ENCODE assay signal across 15 cellular contexts in the genomic region with DNA sequence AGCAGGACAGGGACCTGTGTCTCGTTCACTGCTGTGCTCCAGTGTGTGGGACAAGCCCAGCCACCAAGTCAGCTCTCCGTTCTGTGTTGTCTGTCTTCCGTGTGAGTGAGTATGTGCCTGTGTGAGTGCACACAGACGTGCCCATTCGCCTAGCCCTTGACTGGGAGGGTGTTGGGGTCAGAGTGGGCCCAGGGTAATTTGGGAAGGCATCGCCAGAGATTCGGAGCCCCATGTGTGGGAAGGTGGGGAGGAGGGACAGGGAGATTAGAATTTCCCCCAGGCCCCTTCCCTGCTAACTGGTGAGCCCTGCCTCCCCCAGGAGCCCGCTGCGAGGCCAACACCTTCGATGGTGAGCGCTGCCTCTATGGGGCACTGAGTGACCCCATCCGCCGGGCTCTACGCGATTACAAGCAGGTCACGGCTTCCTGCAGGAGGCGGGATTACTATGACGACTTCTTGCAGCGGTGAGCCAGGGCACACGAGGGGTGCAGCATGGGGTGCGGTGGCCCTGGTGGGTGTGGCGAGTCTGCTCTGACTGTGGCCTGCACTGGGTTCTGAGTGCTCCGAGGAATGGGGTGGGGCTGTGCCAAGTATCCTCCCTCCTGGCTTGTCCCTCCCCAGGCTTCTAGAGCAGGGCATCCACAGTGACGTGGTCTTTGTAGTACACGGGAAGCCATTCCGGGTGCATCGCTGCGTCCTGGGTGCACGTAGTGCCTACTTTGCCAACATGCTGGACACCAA. TPM values are rescaled to one million over a fixed set of nuclear protein-coding genes. Genes with fewer than 3 reads are reported as not detected.
DNase-seq lines count a peak whose midpoint lies in the region; ATAC-seq and TF ChIP-seq lines count a peak whose summit lies in the region.
"Had no signal": no experiment of that assay in that cellular context is flagged by ENCODE, and none has a peak within 500 bp of the region (broad histone marks: within the 10 kb centered on the region; RNA-seq: fewer than 3 reads in every experiment).

No MANE protein-coding gene starts in this region.

- H3K27ac ChIP-seq in tibial artery: peak overlapping the region in 1 of 2 donors; percentile 12

- H3K4me3 Mint-ChIP-seq in activated naive CD4-positive, alpha-beta T cell treated with anti-CD3 and anti-CD28 coated beads, Interleukin-2, amount 50 U/mL, for 24 hours: peak overlapping the region; percentile 2
- no peak overlapping the region for H3K4me3 Mint-ChIP-seq in activated T-helper 17 cell treated with anti-CD3 and anti-CD28 coated beads, Interleukin-2, amount 50 U/mL, for 72 hours

- peaks cover 12 to 43% (median 33%) of the 10 kb centered on the region in 4 donors for H3K4me1 ChIP-seq in tibial artery

- H3K27me3 ChIP-seq in tibial artery: no peaks in the 10 kb centered on the region

- intact Hi-C loops in tibial artery (cut with DNase I; ENCODE audit: low total_unique reads): no loop called here

- no peak for TF ChIP-seq CTCF in tibial artery (IDR thresholded peaks at IDR 0.05)

- H3K36me3 ChIP-seq in tibial artery: peaks cover 36 to 62% (median 45%) of the 10 kb centered on the region in 3 donors

- no peaks in the 10 kb centered on the region for H3K9me3 Mint-ChIP-seq in activated naive CD4-positive, alpha-beta T cell treated with anti-CD3 and anti-CD28 coated beads, Interleukin-2, amount 50 U/mL, for 24 hours
- H3K9me3 Mint-ChIP-seq in activated T-helper 17 cell treated with anti-CD3 and anti-CD28 coated beads, Interleukin-2, amount 50 U/mL, for 72 hours: no peaks in the 10 kb centered on the region
- H3K9me3 Mint-ChIP-seq: naive B cell; stimulated activated memory B cell treated with anti-CD40 and anti-IgM and Interleukin-4, amounts not matched to agents 10 μg/mL and 1 μg/mL and 100 μg/mL, for 72 hours had no signal

- H3K9me3 ChIP-seq in tibial artery: no peaks in the 10 kb centered on the region

- H3K4me1 Mint-ChIP-seq in activated naive CD4-positive, alpha-beta T cell treated with anti-CD3 and anti-CD28 coated beads, Interleukin-2, amount 50 U/mL, for 24 hours: peaks cover 34% of the 10 kb centered on the region
- peaks cover 23% of the 10 kb centered on the region for H3K4me1 Mint-ChIP-seq in activated T-helper 17 cell treated with anti-CD3 and anti-CD28 coated beads, Interleukin-2, amount 50 U/mL, for 72 hours

- no peak overlapping the region for H3K4me3 ChIP-seq in tibial artery

- no peak overlapping the region for H3K27ac Mint-ChIP-seq in activated naive CD4-positive, alpha-beta T cell treated with anti-CD3 and anti-CD28 coated beads, Interleukin-2, amount 50 U/mL, for 24 hours
- peak overlapping the region; percentile 62 for H3K27ac Mint-ChIP-seq in activated T-helper 17 cell treated with anti-CD3 and anti-CD28 coated beads, Interleukin-2, amount 50 U/mL, for 72 hours
- H3K27ac Mint-ChIP-seq: stimulated activated memory B cell treated with anti-CD40 and anti-IgM and Interleukin-4, amounts not matched to agents 10 μg/mL and 1 μg/mL and 100 μg/mL, for 72 hours had no signal

- no peak for ATAC-seq in activated T-helper 17 cell treated with anti-CD3 and anti-CD28 coated beads, Interleukin-2, amount 50 U/mL, for 72 hours (replicated peaks)
- ATAC-seq in HG03175 (IDR thresholded peaks at IDR 0.05; ENCODE audit: unreplicated experiment): no peak
- ATAC-seq: left colon; stimulated activated memory B cell treated with anti-CD40 and anti-IgM and Interleukin-4, amounts not matched to agents 10 μg/mL and 1 μg/mL and 100 μg/mL, for 72 hours had no signal

- no peaks in the 10 kb centered on the region for H3K36me3 Mint-ChIP-seq in activated naive CD4-positive, alpha-beta T cell treated with anti-CD3 and anti-CD28 coated beads, Interleukin-2, amount 50 U/mL, for 24 hours
- peaks cover 7% of the 10 kb centered on the region for H3K36me3 Mint-ChIP-seq in activated T-helper 17 cell treated with anti-CD3 and anti-CD28 coated beads, Interleukin-2, amount 50 U/mL, for 72 hours (ENCODE audit: low read depth)

- DNase-seq in activated naive CD4-positive, alpha-beta T cell (lab: John Stamatoyannopoulos, UW): no peak
- DNase-seq in mesenteric fat pad (ENCODE audit: low spot score) (peak; percentile 82), tibial artery (peak; percentile 12 to 64), retina (no peak), GDM1 (lab: John Stamatoyannopoulos, UW) (no peak)
- DNase-seq: ACHN, activated T-cell treated with anti-CD3 and anti-CD28 coated beads for 4 hours, Calu3, naive B cell, NCI-H1105 treated with DMSO at 0.1 percent for 48 hours had no signal

- no peaks in the 10 kb centered on the region for H3K27me3 Mint-ChIP-seq in activated naive CD4-positive, alpha-beta T cell treated with anti-CD3 and anti-CD28 coated beads, Interleukin-2, amount 50 U/mL, for 24 hours
- no peaks in the 10 kb centered on the region for H3K27me3 Mint-ChIP-seq in activated T-helper 17 cell treated with anti-CD3 and anti-CD28 coated beads, Interleukin-2, amount 50 U/mL, for 72 hours
- H3K27me3 Mint-ChIP-seq: naive B cell; stimulated activated memory B cell treated with anti-CD40 and anti-IgM and Interleukin-4, amounts not matched to agents 10 μg/mL and 1 μg/mL and 100 μg/mL, for 72 hours had no signal

RNA-seq across cellular contexts. Expression of a gene that starts 3.1 kb away (rescaled TPM):
- total RNA-seq in activated T-helper 17 cell treated with anti-CD3 and anti-CD28 coated beads, Interleukin-2, amount 50 U/mL, for 72 hours: 10 to 100 TPM; 16.1 to 23.6 TPM
- 34.8 TPM for total RNA-seq in mesenteric fat pad

RNA-seq across cellular contexts. Expression of a gene that starts 46.8 kb away (rescaled TPM):
- total RNA-seq in activated T-helper 17 cell treated with anti-CD3 and anti-CD28 coated beads, Interleukin-2, amount 50 U/mL, for 72 hours: 1 to 10 TPM in 1 of 2 donors, under 1 TPM in 1; 0.69 to 1.4 TPM
- 2.5 TPM for total RNA-seq in mesenteric fat pad

Comparison
In these comparisons a context has a peak if more than half of its experiments do, and no peak if none do; other contexts are left out.
1. DNase-seq: peak in mesenteric fat pad (single experiment) and tibial artery (2 of 2); none in activated naive CD4-positive, alpha-beta T cell (0 of 4), retina (single experiment) and GDM1 (single experiment).